In the genomic region with DNA sequence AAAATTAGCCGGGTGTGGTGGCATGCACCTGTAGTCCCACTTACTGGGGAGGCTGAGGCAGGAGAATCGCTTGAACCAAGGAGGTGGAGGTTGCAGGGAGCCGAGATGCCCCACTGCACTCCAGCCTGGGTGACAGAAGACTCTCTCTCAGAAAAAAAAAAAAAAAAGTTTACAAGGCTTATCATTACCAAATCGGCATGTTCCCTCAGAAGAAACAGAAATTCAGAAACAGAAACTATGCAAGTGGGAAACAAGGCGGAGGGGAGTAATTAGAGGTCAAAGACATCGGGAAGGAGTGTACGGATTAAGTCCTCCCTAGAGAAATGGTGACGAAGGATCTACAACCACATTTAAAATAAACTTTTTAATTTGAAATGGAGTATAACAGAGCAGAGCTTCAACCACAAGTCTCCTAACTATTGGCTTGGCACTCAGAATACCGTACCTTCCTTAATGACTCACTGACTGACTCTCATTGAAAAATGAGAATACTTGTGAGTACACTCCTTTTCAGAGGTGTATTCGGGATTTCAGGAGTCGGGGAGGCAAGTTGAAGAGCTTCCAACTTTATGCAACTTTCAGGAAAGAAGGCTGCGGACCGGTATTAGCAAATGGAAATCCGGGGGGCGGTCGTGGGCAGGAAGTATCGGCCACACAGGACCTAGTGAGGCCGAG, we compare ENCODE assay signal across 8 cellular contexts. TPM values are rescaled to one million over a fixed set of nuclear protein-coding genes. Genes with fewer than 3 reads are reported as not detected.
A peak's percentile ranks its signal among the peaks of the same experiment; 100 is the strongest.
DNase-seq lines count a peak whose midpoint lies in the region; TF ChIP-seq lines count a peak whose summit lies in the region.

No MANE protein-coding gene starts in this region.

- no peaks in the 10 kb centered on the region for H3K4me1 ChIP-seq in hepatocyte (ENCODE audit: insufficient read depth)

- no peaks in the 10 kb centered on the region for H4K20me1 ChIP-seq in hepatocyte (ENCODE audit: insufficient read depth, poor library complexity, severe bottlenecking)

- H3K27me3 ChIP-seq in hepatocyte = no peaks in the 10 kb centered on the region

- H3K79me2 ChIP-seq in hepatocyte = peaks cover 14% of the 10 kb centered on the region

- no peaks in the 10 kb centered on the region for H3K36me3 ChIP-seq in hepatocyte (replicated peaks; ENCODE audit: insufficient read depth, low read depth)

- no peaks in the 10 kb centered on the region for H3K9me3 ChIP-seq in hepatocyte (ENCODE audit: low read depth)

- peak; percentile 5 for DNase-seq in stimulated activated CD4-positive, alpha-beta T cell treated with anti-CD3 and anti-CD28 coated beads, Interleukin-15, amount 100 ng/mL, for 24 hours
- no peak for DNase-seq in stimulated activated CD4-positive, alpha-beta T cell treated with anti-CD3 and anti-CD28 coated beads, Interleukin-4, amount 100 ng/mL, for 24 hours
- peak; percentile 51 to 60 for DNase-seq in Kasumi-1 (lab: John Stamatoyannopoulos, UW)
- DNase-seq in hepatocyte (ENCODE audit: low spot score) = no peak
- DNase-seq in skeletal muscle cell (ENCODE audit: low read depth) = peak; percentile 25
- no peak for DNase-seq in islet precursor cell
- no peak for DNase-seq in HK-2 (ENCODE audit: unreplicated experiment)

- no peaks in the 10 kb centered on the region for H3K9me2 ChIP-seq in hepatocyte (replicated peaks; ENCODE audit: insufficient read depth)

- H3K4me3 ChIP-seq in hepatocyte = peak overlapping the region; percentile 85
- peak overlapping the region; percentile 81 for H3K4me3 ChIP-seq in skeletal muscle cell (ENCODE audit: low read depth, low read length)

- no peak for TF ChIP-seq CTCF in hepatocyte (IDR thresholded peaks at IDR 0.05; ENCODE audit: poor library complexity)

- H3K4me2 ChIP-seq in hepatocyte = peak overlapping the region; percentile 76

- 23% methylated on average over 17 of the region's 18 CpGs for WGBS in hepatocyte (ENCODE audit: low lambda C conversion rate, missing lambda C conversion rate)

- peak overlapping the region; percentile 92 for H2AFZ ChIP-seq in hepatocyte

- H3K27ac ChIP-seq in angular gyrus (ENCODE audit: low read depth, low read length) (peak overlapping the region; percentile 85), hepatocyte (peak overlapping the region; percentile 99)

RNA-seq across cellular contexts. Expression of a gene that starts 0.9 kb away (rescaled TPM):
- 57.2 and 71.0 TPM in 2 replicates for total RNA-seq in hepatocyte
- 18.5 and 25.1 TPM in 2 replicates for polyA plus RNA-seq in hepatocyte

RNA-seq across cellular contexts. Expression of a gene that starts 1.0 kb away (rescaled TPM):
- total RNA-seq in hepatocyte = 6.1 and 7.1 TPM in 2 replicates
- polyA plus RNA-seq in hepatocyte = 3.9 and 4.1 TPM in 2 replicates

Comparison
In these comparisons a context has a peak if more than half of its experiments do, and no peak if none do; other contexts are left out.
1. DNase-seq: peak in stimulated activated CD4-positive, alpha-beta T cell treated with anti-CD3 and anti-CD28 coated beads, Interleukin-15, amount 100 ng/mL, for 24 hours (single experiment), Kasumi-1 (2 of 2) and skeletal muscle cell (single experiment); none in stimulated activated CD4-positive, alpha-beta T cell treated with anti-CD3 and anti-CD28 coated beads, Interleukin-4, amount 100 ng/mL, for 24 hours (single experiment), hepatocyte (single experiment), islet precursor cell (single experiment) and HK-2 (single experiment).